2 cellular contexts compared by ENCODE assay signal in genomic region chr1:16641159-16641975, GRCh38. TPM values are rescaled to one million over a fixed set of nuclear protein-coding genes. Genes with fewer than 3 reads are reported as not detected.
"Had no signal": no experiment of that assay in that cellular context is flagged by ENCODE, and none has a peak within 500 bp of the region (broad histone marks: within the 10 kb centered on the region; RNA-seq: fewer than 3 reads in every experiment).

No MANE protein-coding gene starts in this region.

RNA-seq across cellular contexts. Expression of gene RNU1-3, which starts 25.4 kb away (rescaled TPM):
- polyA plus RNA-seq: ovary, small intestine had no signal
